In genomic region chr12:110501722-110502448, GRCh38 we compare ENCODE assay signal across 8 cellular contexts. TPM values are rescaled to one million over a fixed set of nuclear protein-coding genes. Genes with fewer than 3 reads are reported as not detected.
A peak's percentile ranks its signal among the peaks of the same experiment; 100 is the strongest.
DNase-seq lines count a peak whose midpoint lies in the region; ATAC-seq and TF ChIP-seq lines count a peak whose summit lies in the region.

Gene RAD9B (plus strand): TSS chr12:110502331. CDS start chr12:110502338, 7 bp downstream.
Gene VPS29 (minus strand): TSS chr12:110502111. CDS start chr12:110502051, 60 bp downstream.

- H3K4me2 ChIP-seq in BLaER1 = peak within 1 kb of the TSS; percentile 96

- H3K4me1 ChIP-seq in BLaER1 = peaks cover 29% of the 10 kb centered on the region
- peaks cover 9% of the 10 kb centered on the region for H3K4me1 ChIP-seq in colonic mucosa

- H3K27ac ChIP-seq in BLaER1 (peak within 1 kb of the TSS; percentile 92), colonic mucosa (peak within 1 kb of the TSS; percentile 96), layer of hippocampus (ENCODE audit: low read depth, low read length) (peak within 1 kb of the TSS; percentile 85)

- H3K9me3 ChIP-seq in BLaER1 (no peaks in the 10 kb centered on the region), colonic mucosa (no peaks in the 10 kb centered on the region)

- peak; percentile 95 for ATAC-seq in GM19324 (IDR thresholded peaks at IDR 0.05; ENCODE audit: low FRiP score, unreplicated experiment)
- peak; percentile 94 for ATAC-seq in HG03460 (IDR thresholded peaks at IDR 0.05; ENCODE audit: unreplicated experiment)

- H3K9ac ChIP-seq in BLaER1 (peak within 1 kb of the TSS; percentile 93), colonic mucosa (ENCODE audit: low read depth in 2 of 2, low read length in 2 of 2) (peak within 1 kb of the TSS; percentile 94 to 96)

- no peaks in the 10 kb centered on the region for H3K27me3 ChIP-seq in BLaER1
- no peaks in the 10 kb centered on the region for H3K27me3 ChIP-seq in colonic mucosa
- no peaks in the 10 kb centered on the region for H3K27me3 ChIP-seq in layer of hippocampus (ENCODE audit: control insufficient read depth, insufficient read depth, low read length)

- intact Hi-C loops in colonic mucosa (cut with DNase I) = no loop called here

- H3K4me3 ChIP-seq in BLaER1 = peak within 1 kb of the TSS; percentile 92
- H3K4me3 ChIP-seq in colonic mucosa = peak within 1 kb of the TSS; percentile 91

- no peak for TF ChIP-seq CTCF in colonic mucosa (IDR thresholded peaks at IDR 0.05)

- H4K20me1 ChIP-seq in BLaER1 = peaks cover 19% of the 10 kb centered on the region; the same call in 1 of the 2 replicates

- peaks cover 16% of the 10 kb centered on the region for H3K36me3 ChIP-seq in BLaER1
- H3K36me3 ChIP-seq in colonic mucosa = no peaks in the 10 kb centered on the region

- DNase-seq in NCI-H524 treated with DMSO at 0.1 percent for 48 hours (lab: John Stamatoyannopoulos, UW) (peak; percentile 84), colonic mucosa (peak; percentile 99)
- DNase-seq in activated CD4-positive, alpha-beta T cell treated with anti-CD3 and anti-CD28 coated beads for 48 hours = peak; percentile 99
- DNase-seq in stimulated activated CD4-positive, alpha-beta T cell treated with anti-CD3 and anti-CD28 coated beads, Interleukin-1b, Interleukin-23, amount 100 ng/mL, for 24 hours (ENCODE audit: low read depth in 4 of 4, low spot score in 1 of 4) = peak; percentile 92 to 98 (median 96)

RNA-seq across cellular contexts. Expression of gene RAD9B, which starts in this region (rescaled TPM):
- under 1 TPM; 0.19 to 0.69 TPM for total RNA-seq in colonic mucosa

RNA-seq across cellular contexts. Expression of gene VPS29, which starts in this region (rescaled TPM):
- total RNA-seq in colonic mucosa = 100 to 1,000 TPM; 120 to 130 TPM

Comparison
In these comparisons a context has a peak if more than half of its experiments do, and no peak if none do; other contexts are left out.
1. Peak in every context shown above with its lines: DNase-seq, ATAC-seq, H3K4me3 ChIP-seq and H3K27ac ChIP-seq.